8 cellular contexts compared by ENCODE assay signal in genomic region chr22:44080936-44081853, GRCh38. TPM values are rescaled to one million over a fixed set of nuclear protein-coding genes. Genes with fewer than 3 reads are reported as not detected.
DNase-seq lines count a peak whose midpoint lies in the region; ATAC-seq, FAIRE-seq and TF ChIP-seq lines count a peak whose summit lies in the region.

No MANE protein-coding gene starts in this region.

- POLR2A ChIA-PET in activated CD8-positive, alpha-beta T cell treated with anti-CD3 and anti-CD28 coated beads for 36 hours (lab: Charles Lee): no interaction called here

- H3K4me3 Mint-ChIP-seq in activated CD8-positive, alpha-beta T cell treated with anti-CD3 and anti-CD28 coated beads for 36 hours: no peak overlapping the region
- H3K4me3 Mint-ChIP-seq in effector memory CD8-positive, alpha-beta T cell: no peak overlapping the region

- H3K9me3 Mint-ChIP-seq in activated CD8-positive, alpha-beta T cell treated with anti-CD3 and anti-CD28 coated beads for 36 hours: no peaks in the 10 kb centered on the region
- H3K9me3 Mint-ChIP-seq in effector memory CD8-positive, alpha-beta T cell: no peaks in the 10 kb centered on the region

- TF ChIP-seq CTCF in activated CD8-positive, alpha-beta T cell treated with anti-CD3 and anti-CD28 coated beads for 36 hours (IDR thresholded peaks at IDR 0.05): peak; percentile 87

- TF ChIP-seq POLR2A in H54 (IDR thresholded peaks at IDR 0.05; ENCODE audit: low read depth, low read length): no peak

- H3K27ac Mint-ChIP-seq in activated CD8-positive, alpha-beta T cell treated with anti-CD3 and anti-CD28 coated beads for 36 hours: no peak overlapping the region
- H3K27ac Mint-ChIP-seq in effector memory CD8-positive, alpha-beta T cell: no peak overlapping the region

- CTCF ChIA-PET in activated CD8-positive, alpha-beta T cell treated with anti-CD3 and anti-CD28 coated beads for 36 hours (lab: Charles Lee): interaction anchor here (0.6 to 7.6 kb wide), 22 partner anchors 11 to 584 kb away, joined by 3 to 85 read pairs (median 3); no protein-coding TSS in a partner anchor

- ATAC-seq in activated CD8-positive, alpha-beta T cell treated with anti-CD3 and anti-CD28 coated beads for 36 hours: peak; percentile 58
- peak; percentile 68 for ATAC-seq in effector memory CD8-positive, alpha-beta T cell (replicated peaks)
- ATAC-seq in HG02981 (IDR thresholded peaks at IDR 0.05; ENCODE audit: unreplicated experiment): no peak

- peaks cover 5% of the 10 kb centered on the region for H3K36me3 Mint-ChIP-seq in activated CD8-positive, alpha-beta T cell treated with anti-CD3 and anti-CD28 coated beads for 36 hours (ENCODE audit: low read depth)
- peaks cover 2% of the 10 kb centered on the region for H3K36me3 Mint-ChIP-seq in effector memory CD8-positive, alpha-beta T cell (ENCODE audit: insufficient read depth)

- DNase-seq in AG08396 (ENCODE audit: low spot score): peak; percentile 83
- DNase-seq in H54 (ENCODE audit: insufficient read length, low spot score): peak; percentile 67
- peak; percentile 83 for DNase-seq in NCI-H748 treated with DMSO at 0.1 percent for 48 hours (lab: John Stamatoyannopoulos, UW)
- peak; percentile 86 for DNase-seq in activated CD8-positive, alpha-beta T cell treated with anti-CD3 and anti-CD28 coated beads for 36 hours
- peak; percentile 65 to 71 (median 68) for DNase-seq in effector memory CD8-positive, alpha-beta T cell
- peak; percentile 83 for DNase-seq in medulla oblongata (ENCODE audit: extremely low spot score)
- peak; percentile 38 for DNase-seq in stimulated activated CD8-positive, alpha-beta memory T cell treated with anti-CD3 and anti-CD28 coated beads, Interleukin-12 subunit alpha, Interleukin-12 subunit beta, amount 100 ng/mL, for 4 hours (ENCODE audit: low read depth)

- intact Hi-C loops in activated CD8-positive, alpha-beta T cell treated with anti-CD3 and anti-CD28 coated beads for 36 hours (cut with micrococcal nuclease): loop anchor here (10.0 kb wide), 1 partner anchor 544 kb away; no protein-coding TSS in a partner anchor

- no peaks in the 10 kb centered on the region for H3K4me1 Mint-ChIP-seq in activated CD8-positive, alpha-beta T cell treated with anti-CD3 and anti-CD28 coated beads for 36 hours (ENCODE audit: low read depth)
- peaks cover 5 to 9% of the 10 kb centered on the region in 2 donors for H3K4me1 Mint-ChIP-seq in effector memory CD8-positive, alpha-beta T cell (ENCODE audit: low read depth in 2 of 2)

- peak; percentile 30 for FAIRE-seq in H54 (lab: Jason Lieb, UNC)

- no peaks in the 10 kb centered on the region for H3K27me3 Mint-ChIP-seq in activated CD8-positive, alpha-beta T cell treated with anti-CD3 and anti-CD28 coated beads for 36 hours
- H3K27me3 Mint-ChIP-seq in effector memory CD8-positive, alpha-beta T cell: no peaks in the 10 kb centered on the region

RNA-seq across cellular contexts. Expression of gene PARVB, which starts 57.1 kb away (rescaled TPM):
- total RNA-seq in activated CD8-positive, alpha-beta T cell treated with anti-CD3 and anti-CD28 coated beads for 36 hours: 10 to 100 TPM; 71.0 to 73.1 TPM
